In genomic region chr18:31772699-31773098, GRCh38 we compare ENCODE assay signal across 35 cellular contexts. TPM values are rescaled to one million over a fixed set of nuclear protein-coding genes. Genes with fewer than 3 reads are reported as not detected.
"Had no signal": no experiment of that assay in that cellular context is flagged by ENCODE, and none has a peak within 500 bp of the region (broad histone marks: within the 10 kb centered on the region; RNA-seq: fewer than 3 reads in every experiment).

No MANE protein-coding gene starts in this region.

- H3K27ac Mint-ChIP-seq: activated B cell treated with CpG ODN at 0.5 μM for 24 hours; activated CD4-positive, alpha-beta memory T cell treated with anti-CD3 and anti-CD28 coated beads for 36 hours; activated CD4-positive, alpha-beta T cell treated with anti-CD3 and anti-CD28 coated beads, Interleukin-2, amount 10 ng/mL, durations not matched to agents 24 days and 14 days; activated CD8-positive, alpha-beta T cell treated with anti-CD3 and anti-CD28 coated beads for 36 hours; activated naive CD4-positive, alpha-beta T cell treated with anti-CD3 and anti-CD28 coated beads, Interleukin-2, amount 10 ng/mL, durations not matched to agents 7 days and 5 days; activated naive CD4-positive, alpha-beta T cell treated with anti-CD3 and anti-CD28 coated beads, Interleukin-2, amount 50 U/mL, for 24 hours; activated naive CD8-positive, alpha-beta T cell; activated naive CD8-positive, alpha-beta T cell treated with anti-CD3 and anti-CD28 coated beads, Interleukin-2, amount 10 ng/mL, durations not matched to agents 7 days and 5 days; activated naive CD8-positive, alpha-beta T cell treated with anti-CD3 and anti-CD28 coated beads, Interleukin-2, amount 50 U/mL, for 24 hours; activated T-cell treated with anti-CD3 and anti-CD28 coated beads, Interleukin-2, amount 50 U/mL, for 24 hours; activated T-helper 2 cell treated with anti-CD3 and anti-CD28 coated beads, Interferon-gamma antibody, Interleukin-2, Interleukin-4, amounts not matched to agents 10 μg/mL and 5 μg/mL and 100 μg/mL, durations not matched to agents 14 hours and 24 hours and 36 hours; brain; T-helper 2 cell treated with Interferon-gamma antibody and Interleukin-4, amounts not matched to agents 5 μg/mL and 100 μg/mL, for 36 hours had no signal

- H3K4me1 Mint-ChIP-seq: activated B cell treated with CpG ODN at 0.5 μM for 24 hours; activated CD4-positive, alpha-beta T cell treated with anti-CD3 and anti-CD28 coated beads, Interleukin-2, amount 10 ng/mL, durations not matched to agents 24 days and 14 days; activated naive CD4-positive, alpha-beta T cell treated with anti-CD3 and anti-CD28 coated beads, Interleukin-2, amount 10 ng/mL, durations not matched to agents 7 days and 5 days; activated naive CD4-positive, alpha-beta T cell treated with anti-CD3 and anti-CD28 coated beads, Interleukin-2, amount 50 U/mL, for 24 hours; activated naive CD8-positive, alpha-beta T cell treated with anti-CD3 and anti-CD28 coated beads, Interleukin-2, amount 50 U/mL, for 24 hours; central memory CD8-positive, alpha-beta T cell had no signal

- H3K27me3 ChIP-seq: ascending aorta, cardiac muscle cell had no signal

- H3K9me3 Mint-ChIP-seq: activated B cell treated with CpG ODN at 0.5 μM for 24 hours; activated CD8-positive, alpha-beta T cell treated with anti-CD3 and anti-CD28 coated beads for 36 hours; activated naive CD4-positive, alpha-beta T cell treated with anti-CD3 and anti-CD28 coated beads, Interleukin-2, amount 10 ng/mL, durations not matched to agents 7 days and 5 days; activated naive CD4-positive, alpha-beta T cell treated with anti-CD3 and anti-CD28 coated beads, Interleukin-2, amount 50 U/mL, for 24 hours; activated naive CD8-positive, alpha-beta T cell treated with anti-CD3 and anti-CD28 coated beads, Interleukin-2, amount 10 ng/mL, durations not matched to agents 7 days and 5 days; central memory CD8-positive, alpha-beta T cell had no signal

- H3K4me3 ChIP-seq: ascending aorta, cardiac muscle cell had no signal

- FAIRE-seq: bronchial epithelial cell, TTC549 had no signal

- DNase-seq: activated B cell treated with CpG ODN at 0.5 μM for 24 hours; activated CD4-positive, alpha-beta memory T cell treated with anti-CD3 and anti-CD28 coated beads for 36 hours; activated CD4-positive, alpha-beta T cell treated with anti-CD3 and anti-CD28 coated beads for 4 hours; activated CD4-positive, alpha-beta T cell treated with anti-CD3 and anti-CD28 coated beads, Interleukin-2, amount 10 ng/mL, durations not matched to agents 24 days and 14 days; activated CD4-positive, alpha-beta T cell treated with anti-CD3 and anti-CD28 coated beads, Interleukin-2, amount 50 U/mL, for 1 hour; activated CD4-positive, alpha-beta T cell treated with anti-CD3 and anti-CD28 coated beads, Interleukin-2, amount 50 U/mL, for 4 hours; activated CD4-positive, CD25-positive, alpha-beta regulatory T cell treated with anti-CD3 and anti-CD28 coated beads, Interleukin-2, amount 50 U/mL, for 72 hours; activated CD8-positive, alpha-beta memory T cell treated with anti-CD3 and anti-CD28 coated beads, Interleukin-2, amount 50 U/mL, for 4 hours; activated CD8-positive, alpha-beta T cell treated with anti-CD3 and anti-CD28 coated beads for 36 hours; activated effector memory CD4-positive, alpha-beta T cell treated with Interleukin-2 at 50 U/mL for 16 hours; activated gamma-delta T cell; activated naive CD4-positive, alpha-beta T cell treated with anti-CD3 and anti-CD28 coated beads, Interleukin-2, amount 10 ng/mL, durations not matched to agents 7 days and 5 days; activated naive CD4-positive, alpha-beta T cell treated with Interleukin-2 at 50 U/mL for 16 hours; activated naive CD8-positive, alpha-beta T cell treated with anti-CD3 and anti-CD28 coated beads, Interleukin-2, amount 10 ng/mL, durations not matched to agents 7 days and 5 days; activated naive CD8-positive, alpha-beta T cell treated with anti-CD3 and anti-CD28 coated beads, Interleukin-2, amount 50 U/mL, for 24 hours; activated T-cell treated with anti-CD3 and anti-CD28 coated beads, Interleukin-2, amount 50 U/mL, for 24 hours; activated T-cell treated with anti-CD3 and anti-CD28 coated beads, Interleukin-2, amount 50 U/mL, for 48 hours; amygdala; anterior cingulate cortex; caudate nucleus; cerebellar nuclear complex; T-helper 2 cell; T-helper 9 cell had no signal

- H3K4me3 Mint-ChIP-seq: activated B cell treated with CpG ODN at 0.5 μM for 24 hours; activated CD4-positive, alpha-beta memory T cell treated with anti-CD3 and anti-CD28 coated beads for 36 hours; activated CD4-positive, alpha-beta T cell treated with anti-CD3 and anti-CD28 coated beads, Interleukin-2, amount 10 ng/mL, durations not matched to agents 24 days and 14 days; activated CD8-positive, alpha-beta T cell treated with anti-CD3 and anti-CD28 coated beads for 36 hours; activated naive CD4-positive, alpha-beta T cell treated with anti-CD3 and anti-CD28 coated beads, Interleukin-2, amount 10 ng/mL, durations not matched to agents 7 days and 5 days; activated naive CD4-positive, alpha-beta T cell treated with anti-CD3 and anti-CD28 coated beads, Interleukin-2, amount 50 U/mL, for 24 hours; activated naive CD8-positive, alpha-beta T cell; activated naive CD8-positive, alpha-beta T cell treated with anti-CD3 and anti-CD28 coated beads, Interleukin-2, amount 10 ng/mL, durations not matched to agents 7 days and 5 days; activated naive CD8-positive, alpha-beta T cell treated with anti-CD3 and anti-CD28 coated beads, Interleukin-2, amount 50 U/mL, for 24 hours; activated T-cell treated with anti-CD3 and anti-CD28 coated beads, Interleukin-2, amount 50 U/mL, for 24 hours; brain; central memory CD8-positive, alpha-beta T cell; T-helper 2 cell treated with Interferon-gamma antibody and Interleukin-4, amounts not matched to agents 5 μg/mL and 100 μg/mL, for 36 hours had no signal

- H3K36me3 ChIP-seq: ascending aorta, cardiac muscle cell had no signal

- H3K36me3 Mint-ChIP-seq: activated CD4-positive, alpha-beta memory T cell treated with anti-CD3 and anti-CD28 coated beads for 36 hours; activated naive CD4-positive, alpha-beta T cell treated with anti-CD3 and anti-CD28 coated beads, Interleukin-2, amount 10 ng/mL, durations not matched to agents 7 days and 5 days; activated naive CD4-positive, alpha-beta T cell treated with anti-CD3 and anti-CD28 coated beads, Interleukin-2, amount 50 U/mL, for 24 hours; activated naive CD8-positive, alpha-beta T cell; activated naive CD8-positive, alpha-beta T cell treated with anti-CD3 and anti-CD28 coated beads, Interleukin-2, amount 10 ng/mL, durations not matched to agents 7 days and 5 days; brain had no signal

- H3K27ac ChIP-seq: ascending aorta, cardiac muscle cell, VCaP had no signal

- H3K4me1 ChIP-seq: ascending aorta had no signal

- H3K27me3 Mint-ChIP-seq: activated CD8-positive, alpha-beta T cell treated with anti-CD3 and anti-CD28 coated beads for 36 hours; activated naive CD4-positive, alpha-beta T cell treated with anti-CD3 and anti-CD28 coated beads, Interleukin-2, amount 10 ng/mL, durations not matched to agents 7 days and 5 days; activated naive CD8-positive, alpha-beta T cell; activated naive CD8-positive, alpha-beta T cell treated with anti-CD3 and anti-CD28 coated beads, Interleukin-2, amount 50 U/mL, for 24 hours had no signal

- ATAC-seq: activated CD8-positive, alpha-beta T cell treated with anti-CD3 and anti-CD28 coated beads for 36 hours; activated naive CD8-positive, alpha-beta T cell treated with anti-CD3 and anti-CD28 coated beads, Interleukin-2, amount 50 U/mL, for 24 hours had no signal

RNA-seq across cellular contexts. Expression of gene SLC25A52, which starts 12.0 kb away (rescaled TPM):
- total RNA-seq: activated B cell treated with CpG ODN at 0.5 μM for 24 hours; activated CD4-positive, alpha-beta T cell treated with anti-CD3 and anti-CD28 coated beads, Interleukin-2, amount 10 ng/mL, durations not matched to agents 24 days and 14 days; activated CD8-positive, alpha-beta memory T cell treated with anti-CD3 and anti-CD28 coated beads for 36 hours; activated CD8-positive, alpha-beta T cell treated with anti-CD3 and anti-CD28 coated beads for 36 hours; activated T-helper 2 cell treated with anti-CD3 and anti-CD28 coated beads, Interferon-gamma antibody, Interleukin-2, Interleukin-4, amounts not matched to agents 10 μg/mL and 5 μg/mL and 100 μg/mL, durations not matched to agents 14 hours and 24 hours and 36 hours; ascending aorta; cardiac muscle cell had no signal
- polyA plus RNA-seq: cardiac muscle cell had no signal
